In genomic region chr2:218034497-218035213, GRCh38 we compare ENCODE assay signal across 8 cellular contexts. TPM values are rescaled to one million over a fixed set of nuclear protein-coding genes. Genes with fewer than 3 reads are reported as not detected.
DNase-seq lines count a peak whose midpoint lies in the region; TF ChIP-seq lines count a peak whose summit lies in the region.
"Not testable (repeated sequence)": the region's sequence is repeated elsewhere in the genome, so short reads cannot be mapped to it uniquely, and the experiment has no call there.

No MANE protein-coding gene starts in this region.

- not testable (repeated sequence) for H3K27me3 ChIP-seq in H9 (ENCODE audit: insufficient read depth, low read length)

- not testable (repeated sequence) for H3K18ac ChIP-seq in H9 (ENCODE audit: insufficient read length, low read depth, low read length)

- not testable (repeated sequence) for H3K56ac ChIP-seq in H9 (ENCODE audit: insufficient read length, low read depth, low read length)

- not testable (repeated sequence) for H3K9me3 ChIP-seq in H9 (ENCODE audit: control insufficient read depth, low read depth, low read length)

- TF ChIP-seq CTCF in H9 (conservative IDR thresholded peaks at IDR 0.05) (peak; percentile 79), LNCAP (IDR thresholded peaks at IDR 0.05) (peak; percentile 62), fibroblast of villous mesenchyme (IDR thresholded peaks at IDR 0.05; ENCODE audit: insufficient read depth, low read depth, low read length) (peak; percentile 63), neural crest cell (conservative IDR thresholded peaks at IDR 0.05) (peak; percentile 80)

- not testable (repeated sequence) for H4K5ac ChIP-seq in H9 (ENCODE audit: insufficient read length, low read depth, low read length)

- H3K4me3 Mint-ChIP-seq in H9 (peak overlapping the region; percentile 60 to 79), neural crest cell (peak overlapping the region; percentile 50)

- H3K23ac ChIP-seq in H9 (ENCODE audit: insufficient read length, low read depth, low read length), result not testable (repeated sequence)

- H3K9me3 Mint-ChIP-seq in H9, neural crest cell: not testable (repeated sequence)

- not testable (repeated sequence) for H2BK5ac ChIP-seq in H9 (ENCODE audit: insufficient read length, low read length)

- not testable (repeated sequence) for H3K14ac ChIP-seq in H9 (ENCODE audit: insufficient read depth, low read length)

- H3K27me3 Mint-ChIP-seq in H9 (ENCODE audit: low read depth) (peaks cover 27% of the 10 kb centered on the region), neural crest cell (ENCODE audit: low read depth) (peaks cover 52% of the 10 kb centered on the region)

- H2BK120ac ChIP-seq in H9 (ENCODE audit: low read depth, low read length, poor library complexity, severe bottlenecking), result not testable (repeated sequence)

- not testable (repeated sequence) for H3T11ph ChIP-seq in H9 (ENCODE audit: low read length)

- H4K8ac ChIP-seq in H9 (replicated peaks; ENCODE audit: insufficient read length, low read depth, low read length), result not testable (repeated sequence)

- not testable (repeated sequence) for H2BK12ac ChIP-seq in H9 (ENCODE audit: insufficient read length, low read depth, low read length)

- H3K79me1 ChIP-seq in H9 (ENCODE audit: insufficient read depth, low read depth, low read length, poor library complexity, severe bottlenecking), result not testable (repeated sequence)

- not testable (repeated sequence) for H3K27ac Mint-ChIP-seq in H9; neural crest cell (ENCODE audit: unreplicated experiment)

- H3K79me2 ChIP-seq in H9 (ENCODE audit: insufficient read depth, low read length), result not testable (repeated sequence)

- not testable (repeated sequence) for H2AFZ ChIP-seq in H9 (ENCODE audit: low read length)

- not testable (repeated sequence) for H4K91ac ChIP-seq in H9 (ENCODE audit: insufficient read length, low read depth, low read length)

- WGBS in H9 (ENCODE audit: extremely low coverage, insufficient read length, low lambda C conversion rate), result no CpG with 5 or more reads among the region's 24 CpGs

- not testable (repeated sequence) for H3K23me2 ChIP-seq in H9 (ENCODE audit: insufficient read length, low read depth, low read length, poor library complexity, severe bottlenecking)

- H3K4me1 Mint-ChIP-seq in H9, result peaks cover 9 to 12% of the 10 kb centered on the region in 2 experiments
- H3K4me1 Mint-ChIP-seq in neural crest cell, result not testable (repeated sequence)

- not testable (repeated sequence) for H3K4me1 ChIP-seq in H9 (ENCODE audit: insufficient read depth, low read length)

- H3K27ac ChIP-seq in H9 (ENCODE audit: insufficient read length, low read depth, low read length), result not testable (repeated sequence)

- H2BK20ac ChIP-seq in H9 (ENCODE audit: low read depth, low read length, poor library complexity, severe bottlenecking), result not testable (repeated sequence)

- peak overlapping the region; percentile 63 for H3K4me2 ChIP-seq in H9 (ENCODE audit: insufficient read depth, insufficient read length, low read length)

- not testable (repeated sequence) for H3K4ac ChIP-seq in H9 (ENCODE audit: low read depth, low read length)

- H3K4me3 ChIP-seq in fibroblast of villous mesenchyme (ENCODE audit: low read depth, low read length), result not testable (repeated sequence)

- H2AK5ac ChIP-seq in H9 (ENCODE audit: insufficient read length, low read length), result not testable (repeated sequence)

- not testable (repeated sequence) for H3K9ac ChIP-seq in H9 (ENCODE audit: extremely low read depth, insufficient read length, low read length)

- peak; percentile 83 for DNase-seq in ELF-1 (ENCODE audit: low read depth, low spot score)
- DNase-seq in H9, result peak; percentile 86
- peak; percentile 44 to 68 for DNase-seq in SHP77 (lab: John Stamatoyannopoulos, UW)
- peak; percentile 38 for DNase-seq in activated T-helper 9 cell treated with anti-CD3 and anti-CD28 coated beads, Interleukin-2, amount 50 U/mL, for 16 hours (ENCODE audit: low read depth)
- peak; percentile 25 for DNase-seq in fibroblast of villous mesenchyme (ENCODE audit: low read depth)
- DNase-seq in neural crest cell (ENCODE audit: low read depth, low spot score), result peak; percentile 57
- peak; percentile 37 for DNase-seq in stromal cell of bone marrow (ENCODE audit: low read depth)

- H2BK15ac ChIP-seq in H9 (ENCODE audit: low read depth, low read length), result not testable (repeated sequence)

- not testable (repeated sequence) for H3K36me3 Mint-ChIP-seq in H9 (ENCODE audit: insufficient read depth in 1 of 3, low read depth in 3 of 3); neural crest cell (ENCODE audit: low read depth)

- not testable (repeated sequence) for H4K20me1 ChIP-seq in H9 (ENCODE audit: control insufficient read depth, insufficient read depth, insufficient read length)

RNA-seq across cellular contexts. Expression of gene TNS1, which starts 31.9 kb away (rescaled TPM):
- 3.2 and 3.4 TPM in 2 replicates for total RNA-seq in H9 (2021)
- 127 and 147 TPM in 2 replicates for total RNA-seq in fibroblast of villous mesenchyme
- 11.3 and 14.5 TPM in 2 replicates for total RNA-seq in neural crest cell

RNA-seq across cellular contexts. Expression of gene RUFY4, which starts 34.4 kb away (rescaled TPM):
- total RNA-seq in H9 (2021) (0.44 and 0.66 TPM in 2 replicates), fibroblast of villous mesenchyme (not detected in 2 replicates), neural crest cell (not detected in 2 replicates)

Comparison
In these comparisons a context has a peak if more than half of its experiments do, and no peak if none do; other contexts are left out.
1. DNase-seq: peak in every context shown above with its lines; median percentile 86 in H9; 83 in ELF-1; 57 in neural crest cell; 56 in SHP77; 38 in activated T-helper 9 cell treated with anti-CD3 and anti-CD28 coated beads, Interleukin-2, amount 50 U/mL, for 16 hours; 37 in stromal cell of bone marrow; 25 in fibroblast of villous mesenchyme.